17 cellular contexts compared by ENCODE assay signal in genomic region chr15:98806275-98806895, GRCh38.
"Had no signal": no experiment of that assay in that cellular context is flagged by ENCODE, and none has a peak within 500 bp of the region (broad histone marks: within the 10 kb centered on the region; RNA-seq: fewer than 3 reads in every experiment).

No MANE protein-coding gene starts in this region.

- H3K4me3 Mint-ChIP-seq: activated CD4-positive, alpha-beta memory T cell treated with anti-CD3 and anti-CD28 coated beads, Interleukin-2, amount 10 ng/mL, durations not matched to agents 7 days and 5 days; activated T-cell treated with anti-CD3 and anti-CD28 coated beads, Interleukin-2, amount 50 U/mL, for 24 hours; natural killer cell treated with Interleukin-12 subunit alpha and Interleukin-12 subunit beta and Interleukin-15 and Interleukin-18, amount 100 ng/mL, for 72 hours had no signal

- H3K27me3 Mint-ChIP-seq: activated CD4-positive, alpha-beta memory T cell treated with anti-CD3 and anti-CD28 coated beads, Interleukin-2, amount 10 ng/mL, durations not matched to agents 7 days and 5 days; activated T-cell treated with anti-CD3 and anti-CD28 coated beads, Interleukin-2, amount 50 U/mL, for 24 hours; natural killer cell treated with Interleukin-12 subunit alpha and Interleukin-12 subunit beta and Interleukin-15 and Interleukin-18, amount 100 ng/mL, for 72 hours had no signal

- H3K9me3 ChIP-seq: esophagus squamous epithelium, heart right ventricle, lower lobe of right lung had no signal

- H3K4me3 ChIP-seq: esophagus squamous epithelium, heart right ventricle, lower lobe of right lung had no signal

- DNase-seq: activated CD4-positive, alpha-beta memory T cell treated with anti-CD3 and anti-CD28 coated beads, Interleukin-2, amount 10 ng/mL, durations not matched to agents 7 days and 5 days; activated CD4-positive, alpha-beta T cell treated with anti-CD3 and anti-CD28 coated beads for 48 hours; activated CD4-positive, CD25-positive, alpha-beta regulatory T cell; activated naive CD4-positive, alpha-beta T cell treated with Interleukin-2 at 50 U/mL for 16 hours; activated T-cell treated with anti-CD3 and anti-CD28 coated beads, Interleukin-2, amount 50 U/mL, for 24 hours; cortex of kidney; esophagus squamous epithelium; heart right ventricle; lower lobe of right lung; nucleus accumbens; retina; stimulated activated CD4-positive, alpha-beta T cell treated with anti-CD3 and anti-CD28 coated beads, Interleukin-12 subunit alpha, Interleukin-12 subunit beta, amount 100 ng/mL, for 4 hours; stimulated activated CD4-positive, alpha-beta T cell treated with anti-CD3 and anti-CD28 coated beads, Interleukin-1b, Interleukin-23, amount 100 ng/mL, for 48 hours; stimulated activated naive CD8-positive, alpha-beta T cell treated with anti-CD3 and anti-CD28 coated beads, Interleukin-15, Interleukin-2, amounts not matched to agents 100 U/mL and 50 U/mL, for 24 hours had no signal

- H3K36me3 Mint-ChIP-seq: natural killer cell treated with Interleukin-12 subunit alpha and Interleukin-12 subunit beta and Interleukin-15 and Interleukin-18, amount 100 ng/mL, for 72 hours had no signal

- H3K27me3 ChIP-seq: brain microvascular endothelial cell, esophagus squamous epithelium, heart right ventricle had no signal

- ATAC-seq: lower lobe of right lung; natural killer cell treated with Interleukin-12 subunit alpha and Interleukin-12 subunit beta and Interleukin-15 and Interleukin-18, amount 100 ng/mL, for 72 hours; stimulated activated naive CD8-positive, alpha-beta T cell treated with anti-CD3 and anti-CD28 coated beads, Interleukin-15, Interleukin-2, amounts not matched to agents 100 U/mL and 50 U/mL, for 24 hours had no signal

- H3K27ac ChIP-seq: brain microvascular endothelial cell, esophagus squamous epithelium, lower lobe of right lung had no signal

- H3K4me1 Mint-ChIP-seq: activated CD4-positive, alpha-beta memory T cell treated with anti-CD3 and anti-CD28 coated beads, Interleukin-2, amount 10 ng/mL, durations not matched to agents 7 days and 5 days had no signal

- H3K9me3 Mint-ChIP-seq: activated CD4-positive, alpha-beta memory T cell treated with anti-CD3 and anti-CD28 coated beads, Interleukin-2, amount 10 ng/mL, durations not matched to agents 7 days and 5 days; activated T-cell treated with anti-CD3 and anti-CD28 coated beads, Interleukin-2, amount 50 U/mL, for 24 hours; natural killer cell treated with Interleukin-12 subunit alpha and Interleukin-12 subunit beta and Interleukin-15 and Interleukin-18, amount 100 ng/mL, for 72 hours had no signal

- H3K27ac Mint-ChIP-seq: activated CD4-positive, alpha-beta memory T cell treated with anti-CD3 and anti-CD28 coated beads, Interleukin-2, amount 10 ng/mL, durations not matched to agents 7 days and 5 days; activated T-cell treated with anti-CD3 and anti-CD28 coated beads, Interleukin-2, amount 50 U/mL, for 24 hours; activated T-helper 2 cell treated with anti-CD3 and anti-CD28 coated beads, Interferon-gamma antibody, Interleukin-2, Interleukin-4, amounts not matched to agents 10 μg/mL and 5 μg/mL and 100 μg/mL, durations not matched to agents 14 hours and 24 hours and 36 hours; natural killer cell treated with Interleukin-12 subunit alpha and Interleukin-12 subunit beta and Interleukin-15 and Interleukin-18, amount 100 ng/mL, for 72 hours had no signal

- H3K36me3 ChIP-seq: brain microvascular endothelial cell, esophagus squamous epithelium, heart right ventricle, lower lobe of right lung had no signal
